Comparison of ENCODE assay signal across 27 cellular contexts in the genomic region with DNA sequence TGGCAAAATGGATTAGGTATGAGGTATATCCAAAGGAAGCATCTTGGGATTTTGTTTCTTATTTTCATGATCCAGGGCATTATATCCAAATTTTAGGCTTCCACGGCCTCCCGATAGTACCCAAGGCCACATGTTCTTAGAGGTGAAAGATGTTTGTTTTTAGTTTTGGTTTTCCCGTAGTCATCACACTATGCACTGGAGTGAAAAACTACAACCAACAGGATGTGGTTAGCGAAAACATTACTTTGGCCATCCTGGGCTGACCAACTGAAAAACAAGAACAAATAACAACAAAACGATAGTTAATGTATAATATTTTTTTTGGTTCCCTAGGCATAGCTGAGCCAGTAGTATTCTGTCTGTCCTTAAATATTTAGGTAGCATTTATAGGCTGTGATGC.
"Had no signal": no experiment of that assay in that cellular context is flagged by ENCODE, and none has a peak within 500 bp of the region (broad histone marks: within the 10 kb centered on the region; RNA-seq: fewer than 3 reads in every experiment).

No MANE protein-coding gene starts in this region.

- DNase-seq: nephron progenitor cell; nucleus accumbens; ovary; posterior cingulate gyrus; psoas muscle; right cardiac atrium; right lobe of liver; sigmoid colon; small intestine; stimulated activated CD4-positive, alpha-beta T cell treated with anti-CD3 and anti-CD28 coated beads, Interleukin-15, amount 100 ng/mL, for 24 hours; stimulated activated CD4-positive, alpha-beta T cell treated with anti-CD3 and anti-CD28 coated beads, Interleukin-2, amount 100 ng/mL, for 24 hours; stimulated activated CD4-positive, alpha-beta T cell treated with anti-CD3 and anti-CD28 coated beads, Interleukin-2, amount 100 ng/mL, for 48 hours; stimulated activated CD4-positive, alpha-beta T cell treated with anti-CD3 and anti-CD28 coated beads, Interleukin-4, amount 100 ng/mL, for 24 hours; stimulated activated naive B cell treated with anti-CD40 and anti-IgM and Interleukin-4, amounts not matched to agents 10 μg/mL and 1 μg/mL and 100 μg/mL, for 72 hours; stimulated activated naive CD4-positive, alpha-beta T cell treated with Interleukin-2 at 50 U/mL for 16 hours; stomach; thyroid gland; trophoblast cell; upper lobe of left lung had no signal

- H3K27ac ChIP-seq: neutrophil, ovary, parathyroid adenoma, psoas muscle, right lobe of liver, sigmoid colon, stomach, thoracic aorta, thyroid gland, tibial nerve, upper lobe of left lung, vagina had no signal

- H2AFZ ChIP-seq: parathyroid adenoma had no signal

- H3K27me3 ChIP-seq: neutrophil, ovary, right lobe of liver, sigmoid colon, stomach, thyroid gland, tibial nerve, upper lobe of left lung, vagina had no signal

- H3K4me1 ChIP-seq: parathyroid adenoma, psoas muscle, right lobe of liver, sigmoid colon, stomach, thyroid gland, tibial nerve, upper lobe of left lung, vagina had no signal

- H3K4me3 ChIP-seq: ovary, psoas muscle, right lobe of liver, sigmoid colon, stomach, thoracic aorta, thyroid gland, tibial nerve, upper lobe of left lung, vagina had no signal

- H3K79me2 ChIP-seq: parathyroid adenoma had no signal

- ATAC-seq: natural killer cell treated with Interleukin-12 subunit alpha and Interleukin-12 subunit beta and Interleukin-15 and Interleukin-18, amount 100 ng/mL, for 72 hours; psoas muscle; right cardiac atrium; right lobe of liver; stimulated activated effector memory CD8-positive, alpha-beta T cell treated with anti-CD3 and anti-CD28 coated beads, Interleukin-12 subunit alpha, Interleukin-12 subunit beta, amount 100 ng/mL, for 72 hours; stimulated activated naive B cell treated with anti-CD40 and anti-IgM and Interleukin-4, amounts not matched to agents 10 μg/mL and 1 μg/mL and 100 μg/mL, for 72 hours had no signal

- H3K36me3 ChIP-seq: neutrophil, ovary, right lobe of liver, sigmoid colon, stomach, thoracic aorta, thyroid gland, tibial nerve, upper lobe of left lung, vagina had no signal

- FAIRE-seq: small intestine, urothelium cell line had no signal

- H3K9ac ChIP-seq: parathyroid adenoma had no signal

- H3K9me3 ChIP-seq: neutrophil, ovary, psoas muscle, right lobe of liver, sigmoid colon, stomach, thoracic aorta, thyroid gland, tibial nerve, upper lobe of left lung, vagina had no signal
